Comparison of ENCODE assay signal across 8 cellular contexts in the genomic region with DNA sequence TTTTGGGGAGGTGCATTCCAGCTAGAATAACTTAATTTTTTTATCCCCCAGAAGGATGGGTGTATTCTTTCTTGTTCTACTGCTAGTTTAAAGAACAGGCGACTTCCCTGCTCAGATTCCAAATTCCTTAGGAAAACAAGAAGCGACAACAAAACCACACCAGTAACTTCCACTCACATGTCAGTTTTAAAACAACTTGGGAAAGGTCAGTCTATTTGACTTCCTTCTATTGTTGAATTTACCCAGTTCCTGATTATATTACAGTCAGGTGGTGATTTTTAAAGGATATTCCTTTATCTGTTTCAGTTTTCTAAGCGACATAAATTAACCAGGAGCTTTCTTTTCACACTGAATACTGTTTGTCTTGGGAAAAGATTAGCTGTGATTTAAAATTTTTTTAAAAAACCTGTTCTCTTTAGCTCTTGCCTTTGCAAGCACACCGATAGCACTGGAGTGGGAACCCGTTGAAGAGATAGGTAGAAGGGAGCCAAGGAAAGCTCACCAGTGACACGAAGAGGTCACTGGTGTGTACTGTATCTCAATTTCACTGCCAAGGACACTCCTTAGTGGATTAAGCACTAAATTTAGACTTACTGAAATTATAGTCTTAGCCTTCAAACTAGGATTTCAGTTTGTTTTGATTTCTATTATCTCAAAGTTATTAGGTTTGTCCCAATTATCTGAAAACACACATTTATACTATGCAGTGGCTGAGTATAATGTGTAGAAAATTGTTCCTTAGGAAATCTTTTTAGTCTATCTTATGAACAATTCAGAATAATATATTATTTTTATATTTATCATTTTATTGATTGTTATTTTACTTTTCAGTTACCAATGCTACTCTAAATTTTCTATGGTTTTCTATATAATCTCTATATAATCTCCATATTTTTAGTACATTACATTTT. TPM values are rescaled to one million over a fixed set of nuclear protein-coding genes. Genes with fewer than 3 reads are reported as not detected.
DNase-seq lines count a peak whose midpoint lies in the region; ATAC-seq, FAIRE-seq and TF ChIP-seq lines count a peak whose summit lies in the region.

No MANE protein-coding gene starts in this region.

- H3K36me3 ChIP-seq in HepG2 (replicated peaks in 1 of 2; ENCODE audit: control insufficient read depth in 1 of 2, insufficient read depth in 2 of 2, low read length in 2 of 2) (no peaks in the 10 kb centered on the region), thoracic aorta (no peaks in the 10 kb centered on the region)

- no peak overlapping the region for H3K4me3 Mint-ChIP-seq in activated T-cell treated with anti-CD3 and anti-CD28 coated beads, Interleukin-2, amount 50 U/mL, for 72 hours

- peaks cover 43% of the 10 kb centered on the region for H3K27me3 Mint-ChIP-seq in activated T-cell treated with anti-CD3 and anti-CD28 coated beads, Interleukin-2, amount 50 U/mL, for 72 hours (ENCODE audit: low read depth)

- H3K4me1 ChIP-seq in HepG2 (ENCODE audit: insufficient read depth, low read length) (peaks cover 13% of the 10 kb centered on the region), thoracic aorta (ENCODE audit: control insufficient read depth in 1 of 2, low read depth in 2 of 2) (peaks cover 0 to 5% of the 10 kb centered on the region in 2 donors)

- H3K36me3 Mint-ChIP-seq in activated T-cell treated with anti-CD3 and anti-CD28 coated beads, Interleukin-2, amount 50 U/mL, for 72 hours (ENCODE audit: insufficient read depth in 2 of 2): no peaks in the 10 kb centered on the region

- no peaks in the 10 kb centered on the region; a peak in 1 of 5 replicates for H3K27me3 ChIP-seq in HepG2 (ENCODE audit: control insufficient read depth in 1 of 2, insufficient read depth in 2 of 2, low read length in 2 of 2)
- no peaks in the 10 kb centered on the region for H3K27me3 ChIP-seq in thoracic aorta (replicated peaks; ENCODE audit: insufficient read depth)

- BruUV-seq in HepG2 (replicated peaks; lab: Mats Ljungman, UMichigan): no TSS peak

- TF ChIP-seq RAD21 in HepG2 (CRISPR knock-in tag; IDR thresholded peaks at IDR 0.05): peak; percentile 77

- TF ChIP-seq EP300 in HepG2 (IDR thresholded peaks at IDR 0.05; ENCODE audit: low read depth in 2 of 2, low read length in 2 of 2): no peak
- no peak for TF ChIP-seq EP300 in HepG2 (CRISPR knock-in tag; IDR thresholded peaks at IDR 0.05; ENCODE audit: borderline replicate concordance)

- H3K27ac ChIP-seq in HepG2 (ENCODE audit: extremely low read length, insufficient read depth, low read length) (no peak overlapping the region), thoracic aorta (no peak overlapping the region)

- no peak overlapping the region for H3K4me3 ChIP-seq in HepG2 (replicated peaks in 1 of 3; ENCODE audit: insufficient read depth in 1 of 3, low read depth in 2 of 3, low read length in 3 of 3)
- peak overlapping the region; percentile 5 for H3K4me3 ChIP-seq in thoracic aorta

- H3K9ac ChIP-seq in HepG2 (ENCODE audit: insufficient read depth, low read depth, low read length): no peak overlapping the region

- CTCF ChIA-PET in HepG2 (lab: Yijun Ruan, JAX; ENCODE audit: low intra/inter-chr PET ratio, low total read pairs): interaction anchor here (1.2 to 2.4 kb wide), 7 partner anchors 21 to 1542 kb away, joined by 3 to 23 read pairs (median 4); no protein-coding TSS in a partner anchor

- 14% methylated on average over 6 of the region's 6 CpGs for WGBS in HepG2 (ENCODE audit: low lambda C conversion rate)

- H2AFZ ChIP-seq in HepG2 (ENCODE audit: low read length): no peak overlapping the region

- H3K4me2 ChIP-seq in HepG2 (ENCODE audit: low read depth, low read length): peak overlapping the region; percentile 10; the same call in 1 of the 2 replicates

- no peak overlapping the region for H3K27ac Mint-ChIP-seq in activated T-cell treated with anti-CD3 and anti-CD28 coated beads, Interleukin-2, amount 50 U/mL, for 72 hours

- POLR2A ChIA-PET in HepG2 (lab: Yijun Ruan, JAX): interaction anchor here (1.0 to 1.4 kb wide), 4 partner anchors 20 to 1000 kb away, joined by 4 to 7 read pairs (median 4); no protein-coding TSS in a partner anchor

- DNase-seq in activated T-cell treated with anti-CD3 and anti-CD28 coated beads, Interleukin-2, amount 50 U/mL, for 72 hours: peak; percentile 5 to 7
- no peak for DNase-seq in activated T-cell treated with anti-CD3 and anti-CD28 coated beads for 4 hours
- DNase-seq in H54 (ENCODE audit: insufficient read length, low spot score): no peak
- peak; percentile 18 for DNase-seq in KG1 (lab: John Stamatoyannopoulos, UW)
- DNase-seq in NOMO-1 treated with dmso at 0.1 percent for 144 hours (lab: John Stamatoyannopoulos, UW; ENCODE audit: unreplicated experiment): peak; percentile 46
- DNase-seq in cerebellum (ENCODE audit: low spot score): peak; percentile 83
- DNase-seq in HepG2 (ENCODE audit: low spot score): peak; percentile 67
- no peak for DNase-seq in thoracic aorta (ENCODE audit: low spot score)

- H3K9me3 ChIP-seq in HepG2 (ENCODE audit: low read length) (no peaks in the 10 kb centered on the region), thoracic aorta (no peaks in the 10 kb centered on the region)

- no peak for TF ChIP-seq POLR2A in H54 (IDR thresholded peaks at IDR 0.05; ENCODE audit: low read depth, low read length)
- no peak for TF ChIP-seq POLR2A in HepG2 (IDR thresholded peaks at IDR 0.05; ENCODE audit: insufficient read depth in 1 of 2, low read depth in 2 of 2, low read length in 2 of 2)

- H3K79me2 ChIP-seq in HepG2 (ENCODE audit: insufficient read depth, low read length): no peaks in the 10 kb centered on the region

- FAIRE-seq in H54 (lab: Jason Lieb, UNC) (peak; percentile 50), HepG2 (lab: Jason Lieb, UNC) (peak; percentile 64)

- ATAC-seq in activated T-cell treated with anti-CD3 and anti-CD28 coated beads, Interleukin-2, amount 50 U/mL, for 72 hours (replicated peaks in 1 of 2): peak; percentile 63 to 75
- ATAC-seq in HepG2 (peak; percentile 100), thoracic aorta (ENCODE audit: insufficient number of reproducible peaks, low FRiP score, low read depth) (peak; percentile 76)

- peak; percentile 87 for TF ChIP-seq CTCF in HepG2 (CRISPR knock-in tag; IDR thresholded peaks at IDR 0.05)
- peak; percentile 36 for TF ChIP-seq CTCF in thoracic aorta (IDR thresholded peaks at IDR 0.05)

- intact Hi-C loops in HepG2 (cut with micrococcal nuclease; ENCODE audit: unreplicated experiment): loop anchor here (1.0 to 2.0 kb wide), 5 partner anchors 21 to 1099 kb away; no protein-coding TSS in a partner anchor

- H3K9me3 Mint-ChIP-seq in activated T-cell treated with anti-CD3 and anti-CD28 coated beads, Interleukin-2, amount 50 U/mL, for 72 hours: no peaks in the 10 kb centered on the region

- in situ Hi-C loops in HepG2 (cut with HindIII; ENCODE audit: extremely low pct_ligation_motif_present, low pct_unique_long_range_greater_than_20kb): no loop called here

- H3K4me1 Mint-ChIP-seq in activated T-cell treated with anti-CD3 and anti-CD28 coated beads, Interleukin-2, amount 50 U/mL, for 72 hours (ENCODE audit: low read depth): no peaks in the 10 kb centered on the region

- no peaks in the 10 kb centered on the region for H4K20me1 ChIP-seq in HepG2 (ENCODE audit: insufficient read depth, low read length)

RNA-seq across cellular contexts. Expression of gene MARCKS, which starts 22.3 kb away (rescaled TPM):
- total RNA-seq in activated T-cell treated with anti-CD3 and anti-CD28 coated beads, Interleukin-2, amount 50 U/mL, for 72 hours: 1 to 10 TPM; 1.1 to 1.7 TPM
- total RNA-seq in cerebellum (251 TPM), HepG2 (2016; rRNA removed; fragmentation: Illumina TruSeq; extraction: Trizol) (39.5 and 46.7 TPM in 2 replicates), thoracic aorta (10 to 100 TPM; 34.3 TPM)
- total RNA-seq in HepG2 (2016; cell fraction: cytosol; rRNA removed; fragmentation: Illumina TruSeq; extraction: Trizol; ENCODE audit: low read depth): 2.8 and 3.4 TPM in 2 replicates
- 39.2 and 41.6 TPM in 2 replicates for total RNA-seq in HepG2 (2016; cell fraction: insoluble cytoplasmic fraction; rRNA removed; fragmentation: Illumina TruSeq; extraction: Trizol)
- 15.5 and 19.6 TPM in 2 replicates for total RNA-seq in HepG2 (2016; cell fraction: membrane; rRNA removed; fragmentation: Illumina TruSeq; extraction: Trizol)
- 34.9 and 35.7 TPM in 2 replicates for total RNA-seq in HepG2 (2016; cell fraction: nucleus; rRNA removed; fragmentation: Illumina TruSeq; extraction: Trizol)
- polyA plus RNA-seq in HepG2 (2011; rRNA removed): 24.3 and 30.5 TPM in 2 replicates
- 12.3 and 17.5 TPM in 2 replicates for polyA plus RNA-seq in HepG2 (2011; cell fraction: cytosol; rRNA removed)
- polyA plus RNA-seq in HepG2 (2011; cell fraction: nucleus; rRNA removed): 7.7 and 10.1 TPM in 2 replicates
- 46.4 and 60.2 TPM in 2 replicates for polyA plus RNA-seq in HepG2 (2012)
- polyA plus RNA-seq in HepG2 (2016; cell fraction: cytosol; fragmentation: Illumina TruSeq; extraction: Trizol; ENCODE audit: low read depth): 4.2 and 4.7 TPM in 2 replicates
- polyA plus RNA-seq in HepG2 (2016; cell fraction: insoluble cytoplasmic fraction; fragmentation: Illumina TruSeq; extraction: Trizol; ENCODE audit: low read depth): 53.4 and 58.8 TPM in 2 replicates
- 14.5 and 14.9 TPM in 2 replicates for polyA plus RNA-seq in HepG2 (2016; cell fraction: membrane; fragmentation: Illumina TruSeq; extraction: Trizol; ENCODE audit: low read depth)
- polyA plus RNA-seq in HepG2 (2016; cell fraction: nucleus; fragmentation: Illumina TruSeq; extraction: Trizol; ENCODE audit: insufficient read depth, low read depth): 42.7 and 48.0 TPM in 2 replicates
- 0.07 and 12.9 TPM in 2 replicates for polyA minus RNA-seq in HepG2 (2011; rRNA and poly(A)+ RNA removed; ENCODE audit: low replicate concordance)
- 32.4 and 32.5 TPM in 2 replicates for polyA minus RNA-seq in HepG2 (2011; cell fraction: cytosol; rRNA and poly(A)+ RNA removed)
- polyA minus RNA-seq in HepG2 (2011; cell fraction: nucleus; rRNA and poly(A)+ RNA removed): 18.7 and 19.6 TPM in 2 replicates

Comparison
In these comparisons a context has a peak if more than half of its experiments do, and no peak if none do; other contexts are left out.
1. DNase-seq: peak in activated T-cell treated with anti-CD3 and anti-CD28 coated beads, Interleukin-2, amount 50 U/mL, for 72 hours (2 of 2), KG1 (single experiment), NOMO-1 treated with dmso at 0.1 percent for 144 hours (single experiment), cerebellum (single experiment) and HepG2 (single experiment); none in activated T-cell treated with anti-CD3 and anti-CD28 coated beads for 4 hours (single experiment), H54 (single experiment) and thoracic aorta (single experiment).
2. Peak in every context shown above with its lines, with median percentiles within 50 percentile points of each other: ATAC-seq.